Comparison of ENCODE assay signal across 8 cellular contexts in genomic region chr17:64418506-64419339, GRCh38. TPM values are rescaled to one million over a fixed set of nuclear protein-coding genes. Genes with fewer than 3 reads are reported as not detected.
DNase-seq lines count a peak whose midpoint lies in the region; ATAC-seq and TF ChIP-seq lines count a peak whose summit lies in the region.

No MANE protein-coding gene starts in this region.

- no peak overlapping the region for H3K27ac ChIP-seq in CD8-positive, alpha-beta T cell (ENCODE audit: low read depth, low read length)
- no peak overlapping the region for H3K27ac ChIP-seq in body of pancreas

- no peak overlapping the region for H3K4me3 ChIP-seq in CD8-positive, alpha-beta T cell (ENCODE audit: low read depth, low read length)
- no peak overlapping the region for H3K4me3 ChIP-seq in body of pancreas

- no peak overlapping the region for H3K27ac Mint-ChIP-seq in CD8-positive, alpha-beta T cell
- H3K27ac Mint-ChIP-seq in HFFc6: no peak overlapping the region

- no peaks in the 10 kb centered on the region for H3K27me3 Mint-ChIP-seq in CD8-positive, alpha-beta T cell (ENCODE audit: low read depth)
- H3K27me3 Mint-ChIP-seq in HFFc6 (ENCODE audit: insufficient read depth): peaks cover 6% of the 10 kb centered on the region

- no peaks in the 10 kb centered on the region for H3K27me3 ChIP-seq in CD8-positive, alpha-beta T cell (ENCODE audit: insufficient read depth, low read length)
- no peaks in the 10 kb centered on the region for H3K27me3 ChIP-seq in body of pancreas

- CTCF ChIA-PET in CD8-positive, alpha-beta T cell (lab: Charles Lee): interaction anchor here (0.7 to 9.2 kb wide), 57 partner anchors 9 to 323 kb away, joined by 3 to 271 read pairs (median 8); partner anchors contain the start of genes CEP95, DDX5, PECAM1 and POLG2

- H3K4me1 ChIP-seq in CD8-positive, alpha-beta T cell (ENCODE audit: insufficient read depth, low read length): peaks cover 4% of the 10 kb centered on the region
- no peaks in the 10 kb centered on the region for H3K4me1 ChIP-seq in body of pancreas

- TF ChIP-seq POLR2A in body of pancreas (IDR thresholded peaks at IDR 0.05): no peak

- H3K9me3 Mint-ChIP-seq in CD8-positive, alpha-beta T cell: no peaks in the 10 kb centered on the region
- no peaks in the 10 kb centered on the region for H3K9me3 Mint-ChIP-seq in HFFc6

- DNase-seq in CD8-positive, alpha-beta T cell: peak in 1 of 7 experiments; percentile 53
- DNase-seq in HFFc6 (peak; percentile 78), NCI-H748 (lab: John Stamatoyannopoulos, UW; ENCODE audit: unreplicated experiment) (peak; percentile 53), body of pancreas (peak in 1 of 4 donors; percentile 31), inferior parietal cortex (ENCODE audit: extremely low spot score) (peak; percentile 83), stromal cell of bone marrow (ENCODE audit: low read depth) (peak; percentile 72)
- no peak for DNase-seq in effector CD8-positive, alpha-beta T cell (lab: John Stamatoyannopoulos, UW)

- H3K36me3 ChIP-seq in CD8-positive, alpha-beta T cell (ENCODE audit: insufficient read depth, low read length): no peaks in the 10 kb centered on the region
- no peaks in the 10 kb centered on the region for H3K36me3 ChIP-seq in body of pancreas (replicated peaks in 1 of 2; ENCODE audit: insufficient read depth in 1 of 2, low read depth in 2 of 2)

- intact Hi-C loops in CD8-positive, alpha-beta T cell (cut with DNase I, micrococcal nuclease): loop anchor here (1.0 to 5.0 kb wide), 5 partner anchors 28 to 111 kb away; partner anchors contain the start of gene PECAM1 (in 1 of the 2)
- intact Hi-C loops in body of pancreas (cut with DNase I): loop anchor here (5.0 kb wide), 1 partner anchor 91 kb away; no protein-coding TSS in a partner anchor

- no peak overlapping the region for H3K4me3 Mint-ChIP-seq in CD8-positive, alpha-beta T cell
- no peak overlapping the region for H3K4me3 Mint-ChIP-seq in HFFc6

- WGBS in body of pancreas, 2 donors: 23 to 28% methylated on average over 19 of the region's 19 CpGs

- peak; percentile 56 for ATAC-seq in CD8-positive, alpha-beta T cell
- ATAC-seq in body of pancreas: no peak
- no peak for ATAC-seq in GM18868 (IDR thresholded peaks at IDR 0.05; ENCODE audit: unreplicated experiment)

- H3K9me3 ChIP-seq in CD8-positive, alpha-beta T cell (ENCODE audit: low read length): no peaks in the 10 kb centered on the region
- no peaks in the 10 kb centered on the region for H3K9me3 ChIP-seq in body of pancreas

- TF ChIP-seq CTCF in CD8-positive, alpha-beta T cell (IDR thresholded peaks at IDR 0.05): peak; percentile 86
- TF ChIP-seq CTCF in HFFc6 (IDR thresholded peaks at IDR 0.05) (peak; percentile 89), body of pancreas (IDR thresholded peaks at IDR 0.05) (peak; percentile 64 to 82 (median 78))

- H3K36me3 Mint-ChIP-seq in CD8-positive, alpha-beta T cell: no peaks in the 10 kb centered on the region
- no peaks in the 10 kb centered on the region for H3K36me3 Mint-ChIP-seq in HFFc6 (ENCODE audit: low read depth)

- POLR2A ChIA-PET in CD8-positive, alpha-beta T cell (lab: Charles Lee): interaction anchor here (0.6 to 5.0 kb wide), 8 partner anchors 17 to 273 kb away, joined by 3 to 61 read pairs (median 4); partner anchors contain the start of genes CEP95, DDX5 and POLG2

- peaks cover 3% of the 10 kb centered on the region for H3K4me1 Mint-ChIP-seq in CD8-positive, alpha-beta T cell (ENCODE audit: low read depth)
- peaks cover under 1% of the 10 kb centered on the region; the same call in 1 of the 2 replicates for H3K4me1 Mint-ChIP-seq in HFFc6 (ENCODE audit: low read depth)

RNA-seq across cellular contexts. Expression of gene PECAM1, which starts 28.1 kb away (rescaled TPM):
- 10 to 100 TPM; 64.3 to 70.6 TPM for total RNA-seq in CD8-positive, alpha-beta T cell
- under 1 TPM in 1 of 6 experiments, not detected in 5; 0.02 TPM for total RNA-seq in HFFc6 (2021; fragmentation: NEBNext Ultra II Directional; extraction: Animal tissue kit (Norgen Biotek cat#: 25700))
- total RNA-seq in body of pancreas: 10 to 100 TPM; 12.5 to 45.4 TPM

RNA-seq across cellular contexts. Expression of gene MILR1, which starts 30.2 kb away (rescaled TPM):
- not detected for total RNA-seq in CD8-positive, alpha-beta T cell
- total RNA-seq in HFFc6 (2021; fragmentation: NEBNext Ultra II Directional; extraction: Animal tissue kit (Norgen Biotek cat#: 25700)): 1 to 10 TPM in 4 of 6 experiments, under 1 TPM in 2; 0.61 to 2.5 (median 1.5) TPM
- total RNA-seq in body of pancreas: 1 to 10 TPM in 1 of 2 donors, not detected in 1; 4.9 TPM

Comparison
In these comparisons a context has a peak if more than half of its experiments do, and no peak if none do; other contexts are left out.
1. RNA of gene PECAM1, which starts 28.1 kb away (total RNA-seq): 64.3 to 70.6 TPM in CD8-positive, alpha-beta T cell and 12.5 to 45.4 TPM in body of pancreas; 0.02 TPM in HFFc6; every median in the first group is over 10 times any median in the second.
2. Peak in every context shown above with its lines, with median percentiles within 50 percentile points of each other: CTCF ChIP-seq.